20 cellular contexts compared by ENCODE assay signal in the genomic region with DNA sequence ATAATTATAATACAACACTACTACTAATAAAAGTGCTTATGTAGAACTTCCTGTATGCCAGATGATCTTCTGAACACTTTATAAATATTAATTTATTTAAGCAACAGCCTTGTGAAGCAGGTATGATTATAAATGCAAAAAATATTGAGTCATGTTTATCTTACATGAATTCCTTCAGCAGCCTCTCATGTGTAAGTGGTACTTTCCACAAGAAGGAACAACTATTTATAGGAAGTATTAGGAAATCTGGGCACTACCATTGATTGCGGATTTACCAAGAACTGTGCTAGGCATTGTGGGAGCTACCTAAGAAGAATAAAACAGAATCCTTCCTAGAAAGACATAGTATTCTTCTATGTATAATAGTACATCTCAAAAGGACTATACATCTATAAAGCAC. TPM values are rescaled to one million over a fixed set of nuclear protein-coding genes. Genes with fewer than 3 reads are reported as not detected.
DNase-seq lines count a peak whose midpoint lies in the region; ATAC-seq and TF ChIP-seq lines count a peak whose summit lies in the region.
"Had no signal": no experiment of that assay in that cellular context is flagged by ENCODE, and none has a peak within 500 bp of the region (broad histone marks: within the 10 kb centered on the region; RNA-seq: fewer than 3 reads in every experiment).

No MANE protein-coding gene starts in this region.

- H3K27ac ChIP-seq in left ventricle myocardium inferior (replicated peaks) (peak overlapping the region; percentile 21), lower lobe of right lung (no peak overlapping the region)
- H3K27ac ChIP-seq: RWPE1, SJSA1 had no signal

- no peaks in the 10 kb centered on the region for H3K36me3 Mint-ChIP-seq in dendritic cell treated with granulocyte-macrophage colony-stimulating factor and Interleukin-4, amounts not matched to agents 40 ng/mL and 50 ng/mL, for 4 days (ENCODE audit: low read depth)

- no peaks in the 10 kb centered on the region for H3K27me3 ChIP-seq in left ventricle myocardium inferior (ENCODE audit: low read depth)
- no peaks in the 10 kb centered on the region for H3K27me3 ChIP-seq in lower lobe of right lung (ENCODE audit: low read depth)

- H3K4me3 ChIP-seq in left ventricle myocardium inferior: no peak overlapping the region
- H3K4me3 ChIP-seq in lower lobe of right lung: no peak overlapping the region
- H3K4me3 ChIP-seq: GM23338, SJSA1 had no signal

- H3K36me3 ChIP-seq in left ventricle myocardium inferior: no peaks in the 10 kb centered on the region
- H3K36me3 ChIP-seq in lower lobe of right lung: no peaks in the 10 kb centered on the region
- H3K36me3 ChIP-seq: SJSA1 had no signal

- no peak for DNase-seq in left ventricle myocardium inferior
- no peak for DNase-seq in cardiac septum (ENCODE audit: low spot score)
- DNase-seq in lower lobe of right lung: no peak
- DNase-seq in kidney glomerular epithelial cell (lab: John Stamatoyannopoulos, UW): no peak
- DNase-seq in activated naive CD4-positive, alpha-beta T cell treated with anti-CD3 and anti-CD28 coated beads, Interleukin-2, amount 50 U/mL, for 16 hours: no peak
- DNase-seq: C1 segment of cervical spinal cord, GF-D8, NCI-H1092 treated with DMSO at 0.1 percent for 48 hours, NCI-H1694 treated with DMSO at 0.1 percent for 48 hours, NCI-H2107, NCI-H345, NCI-H526, PC-3 had no signal

- TF ChIP-seq CTCF in left ventricle myocardium inferior (IDR thresholded peaks at IDR 0.05; ENCODE audit: borderline replicate concordance) (no peak), lower lobe of right lung (IDR thresholded peaks at IDR 0.05) (no peak)

- no peak overlapping the region for H3K4me3 Mint-ChIP-seq in dendritic cell treated with granulocyte-macrophage colony-stimulating factor and Interleukin-4, amounts not matched to agents 40 ng/mL and 50 ng/mL, for 4 days
- H3K4me3 Mint-ChIP-seq: GM23338 had no signal

- no peaks in the 10 kb centered on the region for H3K9me3 Mint-ChIP-seq in dendritic cell treated with granulocyte-macrophage colony-stimulating factor and Interleukin-4, amounts not matched to agents 40 ng/mL and 50 ng/mL, for 4 days
- H3K9me3 Mint-ChIP-seq: GM23338 had no signal

- peaks cover 37% of the 10 kb centered on the region for H3K4me1 ChIP-seq in left ventricle myocardium inferior
- H3K4me1 ChIP-seq in lower lobe of right lung: peaks cover 10% of the 10 kb centered on the region
- H3K4me1 ChIP-seq: SJSA1 had no signal

- peak overlapping the region; percentile 91 for H3K27ac Mint-ChIP-seq in dendritic cell treated with granulocyte-macrophage colony-stimulating factor and Interleukin-4, amounts not matched to agents 40 ng/mL and 50 ng/mL, for 4 days
- H3K27ac Mint-ChIP-seq: GM23338 had no signal

- H3K9me3 ChIP-seq in left ventricle myocardium inferior (replicated peaks): no peaks in the 10 kb centered on the region
- no peaks in the 10 kb centered on the region for H3K9me3 ChIP-seq in lower lobe of right lung
- H3K9me3 ChIP-seq: SJSA1 had no signal

- ATAC-seq in lower lobe of right lung (peak; percentile 86 to 94), HG03571 (IDR thresholded peaks at IDR 0.05; ENCODE audit: unreplicated experiment) (no peak)
- ATAC-seq: GM23338, PC-3 had no signal

- intact Hi-C loops in left ventricle myocardium inferior (cut with micrococcal nuclease): no loop called here
- intact Hi-C loops in cardiac septum (cut with DNase I): no loop called here
- intact Hi-C loops in dendritic cell treated with granulocyte-macrophage colony-stimulating factor and Interleukin-4, amounts not matched to agents 40 ng/mL and 50 ng/mL, for 4 days (cut with micrococcal nuclease): no loop called here
- intact Hi-C loops in lower lobe of right lung (cut with DNase I): no loop called here

- no peaks in the 10 kb centered on the region for H3K27me3 Mint-ChIP-seq in dendritic cell treated with granulocyte-macrophage colony-stimulating factor and Interleukin-4, amounts not matched to agents 40 ng/mL and 50 ng/mL, for 4 days

- H3K4me1 Mint-ChIP-seq in dendritic cell treated with granulocyte-macrophage colony-stimulating factor and Interleukin-4, amounts not matched to agents 40 ng/mL and 50 ng/mL, for 4 days (ENCODE audit: low read depth): peaks cover 66% of the 10 kb centered on the region

RNA-seq across cellular contexts. Expression of a gene that starts 10.7 kb away (rescaled TPM):
- 15.7 TPM for total RNA-seq in left ventricle myocardium inferior
- total RNA-seq in cardiac septum: 19.9 TPM
- total RNA-seq in lower lobe of right lung: 63.5 TPM
- total RNA-seq: A673, Daoy, GM23338, SJSA1 had no signal
